In genomic region chr20:62065669-62066338, GRCh38 we compare ENCODE assay signal across 8 cellular contexts. TPM values are rescaled to one million over a fixed set of nuclear protein-coding genes. Genes with fewer than 3 reads are reported as not detected.
DNase-seq lines count a peak whose midpoint lies in the region; ATAC-seq and TF ChIP-seq lines count a peak whose summit lies in the region.

Gene TAF4, minus strand, starts transcription at chr20:62065881. Its CDS starts 71 bp downstream, at chr20:62065810.

- ATAC-seq in GM19468 (IDR thresholded peaks at IDR 0.05; ENCODE audit: extremely low read depth, unreplicated experiment) = peak; percentile 20

- H3K36me3 ChIP-seq in mucosa of stomach (ENCODE audit: control insufficient read depth, insufficient read depth, low read length) = no peaks in the 10 kb centered on the region

- peak within 1 kb of the TSS; percentile 2 for H3K4me3 ChIP-seq in mucosa of stomach (ENCODE audit: low read length)

- H3K4me1 ChIP-seq in mucosa of stomach (ENCODE audit: control insufficient read depth, insufficient read depth, low read length) = peaks cover 23% of the 10 kb centered on the region

- TF ChIP-seq POLR2A in erythroblast (IDR thresholded peaks at IDR 0.05; ENCODE audit: low read length) = no peak

- no peaks in the 10 kb centered on the region for H3K9me3 ChIP-seq in mucosa of stomach (ENCODE audit: control insufficient read depth, low read length)

- DNase-seq in COLO829 (ENCODE audit: low spot score) (peak; percentile 96), HT-29 (ENCODE audit: low spot score) (peak; percentile 85), OCI-M1 (lab: John Stamatoyannopoulos, UW) (peak; percentile 78), activated T-cell treated with anti-CD3 and anti-CD28 coated beads for 48 hours (ENCODE audit: low read depth) (peak; percentile 81), erythroblast (lab: John Stamatoyannopoulos, UW) (peak; percentile 87 to 94)
- peak; percentile 60 to 68 for DNase-seq in stimulated activated CD8-positive, alpha-beta memory T cell treated with anti-CD3 and anti-CD28 coated beads, Interleukin-7, amount 100 ng/mL, for 1 hour (ENCODE audit: low read depth in 2 of 2)

- no peaks in the 10 kb centered on the region for H3K27me3 ChIP-seq in mucosa of stomach (ENCODE audit: control insufficient read depth, insufficient read depth, low read length)

- H3K9ac ChIP-seq in mucosa of stomach (ENCODE audit: low read length) = peak within 1 kb of the TSS; percentile 62

RNA-seq across cellular contexts. Expression of gene TAF4, which starts in this region (rescaled TPM):
- total RNA-seq in HT-29 (2014; rRNA removed; shearing (Covaris generic)) = 12.2 and 14.1 TPM in 2 replicates

Comparison
In these comparisons a context has a peak if more than half of its experiments do, and no peak if none do; other contexts are left out.
1. Peak in every context shown above with its lines: DNase-seq, ATAC-seq and H3K4me3 ChIP-seq.